Comparison of ENCODE assay signal across 9 cellular contexts in the genomic region with DNA sequence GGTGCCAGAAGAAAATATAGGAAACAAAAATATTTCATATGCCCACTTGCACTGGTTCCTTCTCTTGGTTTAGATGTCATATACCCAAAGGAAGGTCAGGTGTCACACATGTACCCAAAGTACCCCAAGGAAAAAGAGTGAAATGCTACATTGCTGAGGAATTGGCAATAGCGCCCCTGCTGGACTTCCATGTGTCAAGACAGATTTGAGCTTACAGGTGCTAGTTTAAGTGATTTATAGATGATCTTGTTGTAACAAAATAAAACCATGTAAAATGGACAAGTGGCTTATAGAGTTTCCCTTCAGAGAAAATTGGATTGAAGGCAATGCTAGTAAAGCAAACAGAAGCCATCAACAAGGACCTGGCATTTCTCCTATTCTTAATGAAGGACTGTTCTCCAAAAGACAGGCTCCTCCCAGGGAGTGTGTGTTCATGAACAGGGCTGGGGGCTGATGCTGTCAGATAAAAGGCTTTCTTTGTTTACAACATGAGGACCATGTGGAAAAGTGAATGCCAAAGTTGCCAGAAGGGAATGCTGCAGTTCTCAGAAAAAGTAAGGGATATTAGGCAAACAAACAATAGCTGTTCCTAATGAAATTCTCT.
DNase-seq lines count a peak whose midpoint lies in the region; ATAC-seq and TF ChIP-seq lines count a peak whose summit lies in the region.
"Had no signal": no experiment of that assay in that cellular context is flagged by ENCODE, and none has a peak within 500 bp of the region (broad histone marks: within the 10 kb centered on the region; RNA-seq: fewer than 3 reads in every experiment).

No MANE protein-coding gene starts in this region.

- TF ChIP-seq CTCF in GM12865 (IDR thresholded peaks at IDR 0.05; ENCODE audit: insufficient read depth, low read depth, low read length, missing control alignments) (peak; percentile 64), LNCAP (IDR thresholded peaks at IDR 0.05) (peak; percentile 67), brain microvascular endothelial cell (IDR thresholded peaks at IDR 0.05; ENCODE audit: low read depth, low read length, missing control alignments) (peak; percentile 71)

- H3K27me3 ChIP-seq in brain microvascular endothelial cell (replicated peaks): no peaks in the 10 kb centered on the region

- ATAC-seq in HG03025 (IDR thresholded peaks at IDR 0.05; ENCODE audit: low FRiP score, unreplicated experiment) (no peak), GM21367 (IDR thresholded peaks at IDR 0.05; ENCODE audit: unreplicated experiment) (no peak)

- DNase-seq in GM12865 (ENCODE audit: low read depth): peak; percentile 28
- no peak for DNase-seq in brain microvascular endothelial cell
- DNase-seq in myocyte (ENCODE audit: low read depth): peak; percentile 8
- no peak for DNase-seq in glomerular visceral epithelial cell (ENCODE audit: extremely low spot score)
- no peak for DNase-seq in SIG-M5 treated with dmso at 0.1 percent for 504 hours (lab: John Stamatoyannopoulos, UW; ENCODE audit: unreplicated experiment)
- DNase-seq: midbrain had no signal

- no peak overlapping the region for H3K27ac ChIP-seq in brain microvascular endothelial cell

- in situ Hi-C loops in brain microvascular endothelial cell (cut with HindIII; ENCODE audit: low pct_ligation_motif_present, low sequenced_read_pairs): no loop called here

- no peaks in the 10 kb centered on the region for H3K36me3 ChIP-seq in brain microvascular endothelial cell (replicated peaks)

- no peak overlapping the region for H3K4me3 ChIP-seq in GM12865 (ENCODE audit: low read depth, low read length)
- H3K4me3 ChIP-seq in brain microvascular endothelial cell (ENCODE audit: low read depth, low read length): no peak overlapping the region

Comparison
In these comparisons a context has a peak if more than half of its experiments do, and no peak if none do; other contexts are left out.
1. DNase-seq: peak in GM12865 (single experiment) and myocyte (single experiment); none in brain microvascular endothelial cell (single experiment), glomerular visceral epithelial cell (single experiment) and SIG-M5 treated with dmso at 0.1 percent for 504 hours (single experiment).
2. Peak in every context shown above with its lines, with median percentiles within 50 percentile points of each other: CTCF ChIP-seq.